16 cellular contexts compared by ENCODE assay signal in genomic region chrX:107667426-107667825, GRCh38. TPM values are rescaled to one million over a fixed set of nuclear protein-coding genes. Genes with fewer than 3 reads are reported as not detected.
DNase-seq lines count a peak whose midpoint lies in the region; ATAC-seq and TF ChIP-seq lines count a peak whose summit lies in the region.
"Had no signal": no experiment of that assay in that cellular context is flagged by ENCODE, and none has a peak within 500 bp of the region (broad histone marks: within the 10 kb centered on the region; RNA-seq: fewer than 3 reads in every experiment).

No MANE protein-coding gene starts in this region.

- peaks cover 1% of the 10 kb centered on the region for H3K36me3 Mint-ChIP-seq in activated CD4-positive, alpha-beta T cell treated with anti-CD3 and anti-CD28 coated beads for 36 hours (ENCODE audit: low read depth)
- peaks cover 9% of the 10 kb centered on the region for H3K36me3 Mint-ChIP-seq in CD4-positive, alpha-beta T cell (ENCODE audit: low read depth)
- peaks cover 5% of the 10 kb centered on the region for H3K36me3 Mint-ChIP-seq in T-helper 17 cell (ENCODE audit: low read depth)
- no peaks in the 10 kb centered on the region for H3K36me3 Mint-ChIP-seq in naive B cell

- CTCF ChIA-PET in activated CD4-positive, alpha-beta T cell treated with anti-CD3 and anti-CD28 coated beads for 36 hours (lab: Charles Lee): no interaction called here
- CTCF ChIA-PET in CD4-positive, alpha-beta T cell (lab: Charles Lee): no interaction called here

- H3K9me3 ChIP-seq in CD4-positive, alpha-beta T cell (ENCODE audit: control insufficient read depth, low read length): no peaks in the 10 kb centered on the region
- no peaks in the 10 kb centered on the region for H3K9me3 ChIP-seq in T-helper 17 cell (ENCODE audit: control insufficient read depth, low read length, poor library complexity, severe bottlenecking)
- H3K9me3 ChIP-seq: Caco-2 had no signal

- no peaks in the 10 kb centered on the region for H3K27me3 Mint-ChIP-seq in activated CD4-positive, alpha-beta T cell treated with anti-CD3 and anti-CD28 coated beads for 36 hours
- H3K27me3 Mint-ChIP-seq in CD4-positive, alpha-beta T cell: no peaks in the 10 kb centered on the region
- H3K27me3 Mint-ChIP-seq in T-helper 17 cell: no peaks in the 10 kb centered on the region
- H3K27me3 Mint-ChIP-seq in naive B cell: peaks cover 0 to 8% (median 0%) of the 10 kb centered on the region in 3 donors

- H3K27ac Mint-ChIP-seq in activated CD4-positive, alpha-beta T cell treated with anti-CD3 and anti-CD28 coated beads for 36 hours: peak overlapping the region; percentile 21
- H3K27ac Mint-ChIP-seq in CD4-positive, alpha-beta T cell: peak overlapping the region; percentile 3
- H3K27ac Mint-ChIP-seq in T-helper 17 cell: peak overlapping the region; percentile 21
- peak overlapping the region in 5 of 6 donors; percentile 5 to 30 (median 17) for H3K27ac Mint-ChIP-seq in naive B cell

- H3K27me3 ChIP-seq in CD4-positive, alpha-beta T cell (ENCODE audit: control insufficient read depth, insufficient read depth, low read length): no peaks in the 10 kb centered on the region

- no peak overlapping the region for H3K4me3 Mint-ChIP-seq in activated CD4-positive, alpha-beta T cell treated with anti-CD3 and anti-CD28 coated beads for 36 hours
- no peak overlapping the region for H3K4me3 Mint-ChIP-seq in CD4-positive, alpha-beta T cell
- no peak overlapping the region for H3K4me3 Mint-ChIP-seq in T-helper 17 cell
- peak overlapping the region in 2 of 8 donors; percentile 6 to 21 for H3K4me3 Mint-ChIP-seq in naive B cell
- H3K4me3 Mint-ChIP-seq: CD14-positive monocyte; CD8-positive, alpha-beta memory T cell had no signal

- H3K9me3 Mint-ChIP-seq in activated CD4-positive, alpha-beta T cell treated with anti-CD3 and anti-CD28 coated beads for 36 hours (ENCODE audit: low read depth): no peaks in the 10 kb centered on the region
- H3K9me3 Mint-ChIP-seq in CD4-positive, alpha-beta T cell: no peaks in the 10 kb centered on the region
- peaks cover 0 to 2% (median 0%) of the 10 kb centered on the region in 7 donors for H3K9me3 Mint-ChIP-seq in naive B cell
- H3K9me3 Mint-ChIP-seq: CD14-positive monocyte; CD8-positive, alpha-beta memory T cell had no signal

- no peak for TF ChIP-seq CTCF in CD4-positive, alpha-beta T cell (IDR thresholded peaks at IDR 0.05)
- TF ChIP-seq CTCF in GM10266 (IDR thresholded peaks at IDR 0.05; ENCODE audit: control insufficient read depth, insufficient read depth, low read depth, missing control alignments): no peak

- no peak for DNase-seq in activated CD4-positive, alpha-beta T cell treated with anti-CD3 and anti-CD28 coated beads for 36 hours
- no peak for DNase-seq in activated CD4-positive, alpha-beta T cell treated with anti-CD3 and anti-CD28 coated beads for 4 hours
- DNase-seq in CD4-positive, alpha-beta T cell: no peak
- DNase-seq in T-helper 17 cell (no peak), naive B cell (no peak), GM10266 (ENCODE audit: extremely low spot score) (no peak), SHP77 treated with DMSO at 0.1 percent for 48 hours (lab: John Stamatoyannopoulos, UW) (no peak)
- DNase-seq: Caco-2; CD8-positive, alpha-beta memory T cell; DMS53; GF-D8; GM23248 had no signal

- intact Hi-C loops in activated CD4-positive, alpha-beta T cell treated with anti-CD3 and anti-CD28 coated beads for 36 hours (cut with DNase I, micrococcal nuclease): no loop called here
- intact Hi-C loops in CD4-positive, alpha-beta T cell (cut with DNase I, micrococcal nuclease): no loop called here

- no peak for ATAC-seq in activated CD4-positive, alpha-beta T cell treated with anti-CD3 and anti-CD28 coated beads for 36 hours
- no peak for ATAC-seq in CD4-positive, alpha-beta T cell (ENCODE audit: poor library complexity)
- ATAC-seq in T-helper 17 cell: no peak
- no peak for ATAC-seq in naive B cell (ENCODE audit: low read depth in 2 of 2)
- ATAC-seq in HG03175 (IDR thresholded peaks at IDR 0.05; ENCODE audit: unreplicated experiment): no peak
- ATAC-seq: HCT116 had no signal

- H3K4me1 Mint-ChIP-seq in activated CD4-positive, alpha-beta T cell treated with anti-CD3 and anti-CD28 coated beads for 36 hours: peaks cover 12% of the 10 kb centered on the region
- H3K4me1 Mint-ChIP-seq in CD4-positive, alpha-beta T cell (ENCODE audit: low read depth): peaks cover 13% of the 10 kb centered on the region
- peaks cover 17% of the 10 kb centered on the region for H3K4me1 Mint-ChIP-seq in T-helper 17 cell
- H3K4me1 Mint-ChIP-seq in naive B cell: peaks cover 15 to 18% (median 18%) of the 10 kb centered on the region in 3 donors

- POLR2A ChIA-PET in activated CD4-positive, alpha-beta T cell treated with anti-CD3 and anti-CD28 coated beads for 36 hours (lab: Charles Lee): no interaction called here
- POLR2A ChIA-PET in CD4-positive, alpha-beta T cell (lab: Charles Lee): interaction anchor here (18.0 kb wide), 1 partner anchor 46 kb away, joined by 754 read pairs; no protein-coding TSS in a partner anchor

- H3K27ac ChIP-seq in CD4-positive, alpha-beta T cell (ENCODE audit: low read depth, low read length): no peak overlapping the region
- H3K27ac ChIP-seq: 22Rv1, GM23248 had no signal

RNA-seq across cellular contexts. Expression of gene PRPS1, which starts 39.1 kb away (rescaled TPM):
- 100 to 1,000 TPM; 112 to 141 TPM for total RNA-seq in activated CD4-positive, alpha-beta T cell treated with anti-CD3 and anti-CD28 coated beads for 36 hours
- 10 to 100 TPM; 66.5 to 70.4 TPM for total RNA-seq in CD4-positive, alpha-beta T cell
- 10 to 100 TPM; 68.9 to 69.1 TPM for total RNA-seq in T-helper 17 cell
- 10 to 100 TPM; 49.4 to 74.9 (median 53.8) TPM for polyA plus RNA-seq in naive B cell (ENCODE audit: low read depth in 6 of 6)
